ENCODE assay signal across 1 cellular context in the genomic region with DNA sequence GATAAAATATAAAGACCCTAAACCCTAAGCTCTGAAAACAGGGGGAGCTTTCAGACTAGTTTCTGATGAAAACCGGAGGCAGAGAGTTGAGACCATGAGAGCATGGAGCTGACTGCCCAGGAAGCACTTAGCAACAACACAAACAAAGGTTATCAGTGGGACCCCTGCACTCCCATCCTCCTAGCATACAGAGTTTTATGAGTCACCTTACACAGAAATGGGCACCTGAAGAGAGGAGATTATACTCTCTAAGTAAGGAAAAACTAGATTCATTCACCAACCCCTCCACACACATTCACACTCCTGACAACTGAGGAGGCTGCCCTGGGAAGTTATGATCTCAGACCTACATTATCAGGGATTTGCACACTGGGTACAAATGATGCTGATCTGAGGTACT.
TF ChIP-seq lines count a peak whose summit lies in the region.

No MANE protein-coding gene starts in this region.

TF ChIP-seq in K562, 482 proteins besides CTCF, POLR2A, EP300 and RAD21 (continued from another document):
- TF ChIP-seq, protein P1, sequence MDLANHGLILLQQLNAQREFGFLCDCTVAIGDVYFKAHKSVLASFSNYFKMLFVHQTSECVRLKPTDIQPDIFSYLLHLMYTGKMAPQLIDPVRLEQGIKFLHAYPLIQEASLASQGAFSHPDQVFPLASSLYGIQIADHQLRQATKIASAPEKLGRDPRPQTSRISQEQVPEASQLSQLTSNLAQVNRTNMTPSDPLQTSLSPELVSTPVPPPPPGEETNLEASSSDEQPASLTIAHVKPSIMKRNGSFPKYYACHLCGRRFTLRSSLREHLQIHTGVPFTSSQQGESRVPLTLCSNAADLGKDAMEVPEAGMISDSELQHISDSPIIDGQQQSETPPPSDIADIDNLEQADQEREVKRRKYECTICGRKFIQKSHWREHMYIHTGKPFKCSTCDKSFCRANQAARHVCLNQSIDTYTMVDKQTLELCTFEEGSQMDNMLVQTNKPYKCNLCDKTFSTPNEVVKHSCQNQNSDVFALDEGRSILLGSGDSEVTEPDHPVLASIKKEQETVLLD (IDR thresholded peaks at IDR 0.05), result peak; percentile 21; the same call in 1 of the 2 replicates
- TF ChIP-seq NEUROD1 (IDR thresholded peaks at IDR 0.05; ENCODE audit: borderline replicate concordance, low read depth, low read length, partially characterized antibody) (peak; percentile 58), ILF3 (IDR thresholded peaks at IDR 0.05; ENCODE audit: borderline replicate concordance) (no peak), MEIS2 (IDR thresholded peaks at IDR 0.05; ENCODE audit: partially characterized antibody) (peak; percentile 30), NR4A1 (CRISPR knock-in tag; IDR thresholded peaks at IDR 0.05) (no peak), NR4A1 (tag; IDR thresholded peaks at IDR 0.05) (no peak), MEF2A (IDR thresholded peaks at IDR 0.05; ENCODE audit: control insufficient read depth, low read depth, low read length) (0 out of 2 replicates have a peak, but pooled peaks have one; percentile 38), BRCA1 (IDR thresholded peaks at IDR 0.05) (no peak), BRCA1 (CRISPR knock-in tag; IDR thresholded peaks at IDR 0.05) (no peak)
TF ChIP-seq in K562: peak in this region for 47.
